ENCODE assay signal across 11 cellular contexts in the genomic region with DNA sequence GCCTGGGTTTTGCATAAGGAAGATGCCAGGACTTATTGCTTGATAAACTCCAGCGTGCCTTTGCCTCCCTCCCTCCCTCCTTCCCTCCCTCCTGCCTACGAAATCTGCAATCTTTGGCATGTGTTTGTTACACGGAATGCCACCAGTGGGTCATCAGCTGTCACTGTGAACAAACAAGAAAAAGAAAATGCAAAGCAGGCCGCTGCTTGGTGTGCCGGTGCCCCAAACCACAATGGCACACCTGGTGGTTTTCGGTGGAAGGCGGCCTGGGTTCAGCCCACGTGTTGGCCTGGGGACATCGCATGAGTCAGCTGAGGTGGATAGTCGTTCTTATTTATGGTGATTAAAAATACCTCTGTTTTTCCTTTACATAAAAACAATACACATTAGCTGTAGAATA. TPM values are rescaled to one million over a fixed set of nuclear protein-coding genes. Genes with fewer than 3 reads are reported as not detected.
A peak's percentile ranks its signal among the peaks of the same experiment; 100 is the strongest.
DNase-seq lines count a peak whose midpoint lies in the region; ATAC-seq, FAIRE-seq and TF ChIP-seq lines count a peak whose summit lies in the region.
"Had no signal": no experiment of that assay in that cellular context is flagged by ENCODE, and none has a peak within 500 bp of the region (broad histone marks: within the 10 kb centered on the region; RNA-seq: fewer than 3 reads in every experiment).

No MANE protein-coding gene starts in this region.

- no peaks in the 10 kb centered on the region for H3K9me2 ChIP-seq in MM.1S (replicated peaks; ENCODE audit: insufficient read depth, low read length)

- no peaks in the 10 kb centered on the region for H4K20me1 ChIP-seq in MM.1S (ENCODE audit: insufficient read depth, low read length)

- H3K27me3 ChIP-seq in MM.1S (replicated peaks; ENCODE audit: insufficient read depth, low read length) (no peaks in the 10 kb centered on the region), ascending aorta (no peaks in the 10 kb centered on the region)
- H3K27me3 ChIP-seq: ovary had no signal

- H3K36me3 ChIP-seq in MM.1S (replicated peaks; ENCODE audit: insufficient read depth, low read length) (no peaks in the 10 kb centered on the region), ascending aorta (no peaks in the 10 kb centered on the region)
- H3K36me3 ChIP-seq: ovary had no signal

- FAIRE-seq in GM12891 (lab: Jason Lieb, UNC), result peak; percentile 74

- peaks cover 75% of the 10 kb centered on the region for H3K4me1 ChIP-seq in MM.1S (ENCODE audit: low read length)
- H3K4me1 ChIP-seq in ascending aorta, result no peaks in the 10 kb centered on the region

- intact Hi-C loops in ascending aorta (cut with DNase I), result loop anchor here (5.0 kb wide), 1 partner anchor 434 kb away; no protein-coding TSS in a partner anchor

- no peaks in the 10 kb centered on the region for H3K9me3 ChIP-seq in MM.1S (replicated peaks; ENCODE audit: insufficient read depth, low read length)
- no peaks in the 10 kb centered on the region for H3K9me3 ChIP-seq in ascending aorta
- H3K9me3 ChIP-seq: ovary had no signal

- H3K4me3 ChIP-seq in MM.1S (ENCODE audit: low read length) (peak overlapping the region; percentile 35; the same call in 1 of the 2 replicates), ascending aorta (no peak overlapping the region)
- H3K4me3 ChIP-seq: ovary had no signal

- peak; percentile 66 for ATAC-seq in GM21390 (IDR thresholded peaks at IDR 0.05; ENCODE audit: unreplicated experiment)

- TF ChIP-seq POLR2A in GM12891 (IDR thresholded peaks at IDR 0.05; ENCODE audit: low read depth, low read length), result no peak

- H3K9ac ChIP-seq in MM.1S (ENCODE audit: low read length), result peak overlapping the region; percentile 63

- peak overlapping the region; percentile 81 for H3K4me2 ChIP-seq in MM.1S (ENCODE audit: low read depth, low read length)

- peak overlapping the region; percentile 96 for H3K27ac ChIP-seq in MM.1S (ENCODE audit: low read length)
- H3K27ac ChIP-seq in substantia nigra (ENCODE audit: low read depth, low read length, poor library complexity, severe bottlenecking), result no peak overlapping the region
- H3K27ac ChIP-seq in ascending aorta, result no peak overlapping the region
- H3K27ac ChIP-seq: ovary had no signal

- peak; percentile 52 for DNase-seq in GM12891 (ENCODE audit: insufficient read length, low spot score)
- peak; percentile 96 for DNase-seq in MM.1S
- peak; percentile 82 for DNase-seq in germinal center (ENCODE audit: low spot score)
- no peak for DNase-seq in substantia nigra (lab: John Stamatoyannopoulos, UW)
- no peak for DNase-seq in ascending aorta (ENCODE audit: low spot score in 2 of 2)
- DNase-seq in AG08396 (ENCODE audit: low spot score), result no peak
- DNase-seq in GDM1 (lab: John Stamatoyannopoulos, UW), result no peak
- DNase-seq: Karpas-422, ovary had no signal

- peaks cover 42% of the 10 kb centered on the region for H3F3A ChIP-seq in MM.1S (ENCODE audit: insufficient read depth, low read length)

- no peaks in the 10 kb centered on the region for H3K79me2 ChIP-seq in MM.1S (ENCODE audit: low read length)

- TF ChIP-seq CTCF in MM.1S (IDR thresholded peaks at IDR 0.05; ENCODE audit: low read length) (no peak), ascending aorta (IDR thresholded peaks at IDR 0.05) (no peak)

- H2AFZ ChIP-seq in MM.1S (ENCODE audit: low read length), result no peak overlapping the region

TF ChIP-seq in GM12891, 5 proteins besides CTCF, POLR2A, EP300 and RAD21:
- TF ChIP-seq POU2F2 (IDR thresholded peaks at IDR 0.05; ENCODE audit: low read depth, low read length) (peak; percentile 85), TAF1 (IDR thresholded peaks at IDR 0.05; ENCODE audit: low read depth, low read length) (no peak)

RNA-seq across cellular contexts. Expression of gene IFNLR1, which starts 16.3 kb away (rescaled TPM):
- polyA plus RNA-seq in GM12891 (2012; ENCODE audit: low read depth, missing spikeins), result 2.3 TPM
- 0.32 TPM for total RNA-seq in ascending aorta
- total RNA-seq: SK-MEL-5 had no signal

Comparison
In these comparisons a context has a peak if more than half of its experiments do, and no peak if none do; other contexts are left out.
1. DNase-seq: peak in GM12891 (single experiment), MM.1S (single experiment) and germinal center (single experiment); none in substantia nigra (0 of 49), ascending aorta (0 of 2), AG08396 (single experiment) and GDM1 (single experiment).